In the genomic region with DNA sequence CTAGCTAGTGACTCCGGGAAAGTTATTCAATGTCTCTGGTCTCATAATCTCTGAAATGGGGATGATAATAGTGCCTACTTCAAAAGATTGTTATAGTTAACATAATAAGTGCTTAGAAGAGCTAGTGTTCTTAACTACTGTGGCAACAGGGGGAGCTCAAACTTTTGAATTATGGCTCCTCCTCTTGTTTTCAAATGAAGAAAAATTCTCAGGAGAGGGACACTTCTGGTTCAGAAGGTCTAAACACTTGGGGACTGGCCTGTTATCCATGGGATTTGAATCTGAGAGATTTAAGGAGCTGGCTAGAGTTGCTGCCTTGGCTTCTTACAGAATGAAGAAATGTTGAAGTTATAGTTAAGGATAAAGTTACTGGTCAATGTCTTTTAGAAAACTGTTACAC, we compare ENCODE assay signal across 12 cellular contexts.
DNase-seq lines count a peak whose midpoint lies in the region; ATAC-seq and TF ChIP-seq lines count a peak whose summit lies in the region.
"Had no signal": no experiment of that assay in that cellular context is flagged by ENCODE, and none has a peak within 500 bp of the region (broad histone marks: within the 10 kb centered on the region; RNA-seq: fewer than 3 reads in every experiment).

No MANE protein-coding gene starts in this region.

- H3K27ac ChIP-seq in A673 (ENCODE audit: low read depth, low read length, poor library complexity, severe bottlenecking), result peak overlapping the region; percentile 25
- H3K27ac ChIP-seq in HCT116 (ENCODE audit: low read depth, low read length), result no peak overlapping the region
- no peak overlapping the region for H3K27ac ChIP-seq in mesenchymal stem cell (ENCODE audit: low read length, poor library complexity, severe bottlenecking)
- H3K27ac ChIP-seq: C4-2B had no signal

- no peaks in the 10 kb centered on the region for H3K27me3 Mint-ChIP-seq in activated CD4-positive, alpha-beta T cell treated with anti-CD3 and anti-CD28 coated beads, Interleukin-2, amount 10 ng/mL, durations not matched to agents 7 days and 5 days

- no peak overlapping the region for H2BK12ac ChIP-seq in mesenchymal stem cell (ENCODE audit: low read length in 2 of 2)

- H3K79me1 ChIP-seq in mesenchymal stem cell (replicated peaks; ENCODE audit: low read length, poor library complexity, severe bottlenecking), result peaks cover 26% of the 10 kb centered on the region

- peaks cover 84% of the 10 kb centered on the region for H3K36me3 Mint-ChIP-seq in activated CD4-positive, alpha-beta T cell treated with anti-CD3 and anti-CD28 coated beads, Interleukin-2, amount 10 ng/mL, durations not matched to agents 7 days and 5 days (ENCODE audit: low read depth)

- no peaks in the 10 kb centered on the region for H3K9me3 Mint-ChIP-seq in activated CD4-positive, alpha-beta T cell treated with anti-CD3 and anti-CD28 coated beads, Interleukin-2, amount 10 ng/mL, durations not matched to agents 7 days and 5 days
- H3K9me3 Mint-ChIP-seq: brain, mesothelial cell of epicardium had no signal

- no peak overlapping the region for H4K8ac ChIP-seq in mesenchymal stem cell (ENCODE audit: low read length)

- BruUV-seq in A673 (replicated peaks; lab: Mats Ljungman, UMichigan) (no TSS peak), HCT116 (replicated peaks; lab: Mats Ljungman, UMichigan) (no TSS peak)

- peak; percentile 48; the same call in 1 of the 2 replicates for TF ChIP-seq CTCF in A673 (conservative IDR thresholded peaks at IDR 0.05; ENCODE audit: low read depth, low read length)
- peak in 1 of 3 experiments; percentile 26; a peak in 1 of 6 replicates for TF ChIP-seq CTCF in HCT116 (IDR thresholded peaks at IDR 0.05 in 2 of 3, conservative IDR thresholded peaks at IDR 0.05 in 1 of 3; ENCODE audit: borderline replicate concordance in 1 of 3, insufficient read depth in 1 of 3, low read depth in 2 of 3, low read length in 2 of 3)
- TF ChIP-seq CTCF in choroid plexus epithelial cell (conservative IDR thresholded peaks at IDR 0.05; ENCODE audit: low read depth, low read length), result peak; percentile 48

- RAD21 ChIA-PET in HCT116 (lab: Charles Lee; ENCODE audit: low non-redundant PET in 1 of 2, low total read pairs in 2 of 2, uncharacterized antibody in 2 of 2, unreplicated experiment in 2 of 2), result no interaction called here

- H3K4me3 Mint-ChIP-seq in activated CD4-positive, alpha-beta T cell treated with anti-CD3 and anti-CD28 coated beads, Interleukin-2, amount 10 ng/mL, durations not matched to agents 7 days and 5 days, result no peak overlapping the region
- H3K4me3 Mint-ChIP-seq: brain, mesothelial cell of epicardium had no signal

- no peak overlapping the region for H2BK15ac ChIP-seq in mesenchymal stem cell (ENCODE audit: low read depth, poor library complexity, severe bottlenecking)

- no peak overlapping the region for H3K4ac ChIP-seq in mesenchymal stem cell (ENCODE audit: low read depth in 1 of 2, low read length in 2 of 2)

- intact Hi-C loops in A673 (cut with micrococcal nuclease; ENCODE audit: unreplicated experiment) (no loop called here), HCT116 (cut with micrococcal nuclease) (no loop called here)

- TF ChIP-seq RAD21 in HCT116 (IDR thresholded peaks at IDR 0.05; ENCODE audit: low read depth), result peak; percentile 31

- H3K27me3 ChIP-seq in A673 (replicated peaks; ENCODE audit: insufficient read depth, low read depth, low read length, poor library complexity), result no peaks in the 10 kb centered on the region
- no peaks in the 10 kb centered on the region for H3K27me3 ChIP-seq in HCT116 (ENCODE audit: insufficient read depth, low read length)
- no peaks in the 10 kb centered on the region for H3K27me3 ChIP-seq in mesenchymal stem cell (ENCODE audit: control insufficient read depth in 1 of 2, insufficient read depth in 1 of 2, low read length in 2 of 2)
- H3K27me3 ChIP-seq: MG63 had no signal

- no peaks in the 10 kb centered on the region for H3K9me2 ChIP-seq in HCT116 (ENCODE audit: insufficient read depth)

- H3K36me3 ChIP-seq in A673 (ENCODE audit: insufficient read depth, low read length, poor library complexity, severe bottlenecking) (peaks cover 5% of the 10 kb centered on the region), HCT116 (ENCODE audit: control insufficient read depth in 1 of 2, insufficient read depth in 2 of 2, low read length in 2 of 2) (no peaks in the 10 kb centered on the region), mesenchymal stem cell (ENCODE audit: control insufficient read depth in 1 of 2, insufficient read depth in 2 of 2, low read depth in 1 of 2, low read length in 2 of 2) (peaks cover 16 to 79% of the 10 kb centered on the region in 2 experiments)

- no peak overlapping the region for H3K27ac Mint-ChIP-seq in activated CD4-positive, alpha-beta T cell treated with anti-CD3 and anti-CD28 coated beads, Interleukin-2, amount 10 ng/mL, durations not matched to agents 7 days and 5 days

- H2AK5ac ChIP-seq in mesenchymal stem cell (ENCODE audit: low read length, severe bottlenecking), result no peak overlapping the region

- no peak for TF ChIP-seq POLR2A in HCT116 (IDR thresholded peaks at IDR 0.05; ENCODE audit: borderline replicate concordance, extremely low read depth, insufficient read depth, insufficient read length)

- POLR2A ChIA-PET in A673 (lab: Charles Lee; ENCODE audit: low non-redundant PET) (no interaction called here), HCT116 (lab: Charles Lee) (no interaction called here)
- POLR2A ChIA-PET in activated CD4-positive, alpha-beta T cell treated with anti-CD3 and anti-CD28 coated beads, Interleukin-2, amount 10 ng/mL, durations not matched to agents 7 days and 5 days (lab: Charles Lee), result no interaction called here

- peaks cover 37% of the 10 kb centered on the region for H3K4me1 ChIP-seq in A673 (ENCODE audit: insufficient read depth, low read length, poor library complexity, severe bottlenecking)
- H3K4me1 ChIP-seq in HCT116 (ENCODE audit: control insufficient read depth in 1 of 2, insufficient read depth in 2 of 2, low read length in 2 of 2), result peaks cover 0 to 9% of the 10 kb centered on the region in 2 experiments; a peak in 2 of 4 replicates
- H3K4me1 ChIP-seq in mesenchymal stem cell (ENCODE audit: control insufficient read depth, insufficient read depth, low read depth, low read length), result peaks cover 9% of the 10 kb centered on the region

- H3K79me2 ChIP-seq in HCT116 (ENCODE audit: insufficient read depth, low read length), result no peaks in the 10 kb centered on the region

- no peaks in the 10 kb centered on the region for H4K20me1 ChIP-seq in HCT116 (ENCODE audit: insufficient read depth)

- H2AFZ ChIP-seq in HCT116 (ENCODE audit: low read depth, low read length, poor library complexity, severe bottlenecking) (no peak overlapping the region), mesenchymal stem cell (ENCODE audit: low read depth, low read length) (no peak overlapping the region)

- H3K4me3 ChIP-seq in A673 (ENCODE audit: low read depth, low read length, poor library complexity, severe bottlenecking), result no peak overlapping the region
- H3K4me3 ChIP-seq in HCT116 (replicated peaks in 1 of 2; ENCODE audit: low read depth in 1 of 2, low read length in 2 of 2), result no peak overlapping the region
- no peak overlapping the region for H3K4me3 ChIP-seq in choroid plexus epithelial cell (ENCODE audit: low read depth, low read length)
- no peak overlapping the region for H3K4me3 ChIP-seq in mesenchymal stem cell (ENCODE audit: insufficient read depth in 1 of 2, low read depth in 1 of 2, low read length in 2 of 2)
- H3K4me3 ChIP-seq: MG63 had no signal

- no peak overlapping the region for H2BK5ac ChIP-seq in mesenchymal stem cell (ENCODE audit: low read depth, low read length, poor library complexity, severe bottlenecking)

- no peak overlapping the region for H4K91ac ChIP-seq in mesenchymal stem cell (ENCODE audit: low read length)

- DNase-seq in A673 (ENCODE audit: low spot score) (peak; percentile 47), HCT116 (ENCODE audit: low read depth, low spot score) (no peak), choroid plexus epithelial cell (ENCODE audit: low read depth) (peak; percentile 72), mesenchymal stem cell (no peak), NCI-H2107 treated with DMSO at 0.1 percent for 48 hours (lab: John Stamatoyannopoulos, UW; ENCODE audit: unreplicated experiment) (no peak), left lobe of liver (ENCODE audit: low spot score) (no peak), DMS153 treated with DMSO at 0.1 percent for 48 hours (lab: John Stamatoyannopoulos, UW; ENCODE audit: unreplicated experiment) (no peak)
- DNase-seq in activated CD4-positive, alpha-beta T cell treated with anti-CD3 and anti-CD28 coated beads, Interleukin-2, amount 10 ng/mL, durations not matched to agents 7 days and 5 days, result no peak
- DNase-seq: MG63 had no signal

- CTCF ChIA-PET in A673 (lab: Charles Lee) (no interaction called here), HCT116 (lab: Charles Lee) (interaction anchor here (1.0 to 1.2 kb wide), 3 partner anchors 32 to 702 kb away, joined by 4 to 7 read pairs (median 7); no protein-coding TSS in a partner anchor)
- CTCF ChIA-PET in activated CD4-positive, alpha-beta T cell treated with anti-CD3 and anti-CD28 coated beads, Interleukin-2, amount 10 ng/mL, durations not matched to agents 7 days and 5 days (lab: Charles Lee), result interaction anchor here (1.6 kb wide), 1 partner anchor 9 kb away, joined by 7 read pairs; no protein-coding TSS in a partner anchor

- no peak overlapping the region for H3K23ac ChIP-seq in mesenchymal stem cell (ENCODE audit: low read length in 2 of 2)

- no peak overlapping the region for H2BK120ac ChIP-seq in mesenchymal stem cell (ENCODE audit: low read depth, low read length)

- H3K9me3 ChIP-seq in A673 (ENCODE audit: low read depth, low read length, poor library complexity, severe bottlenecking), result no peaks in the 10 kb centered on the region
- H3K9me3 ChIP-seq in HCT116 (ENCODE audit: control insufficient read depth in 1 of 2, insufficient read depth in 1 of 2, low read depth in 1 of 2, low read length in 2 of 2), result no peaks in the 10 kb centered on the region
- H3K9me3 ChIP-seq in mesenchymal stem cell (ENCODE audit: control insufficient read depth, low read length), result no peaks in the 10 kb centered on the region
- H3K9me3 ChIP-seq: MG63 had no signal

- H3K18ac ChIP-seq in mesenchymal stem cell (ENCODE audit: low read depth in 1 of 2, low read length in 2 of 2), result no peak overlapping the region

- ATAC-seq in HCT116 (peak; percentile 46; the same call in 1 of the 2 replicates), left lobe of liver (no peak)

- H3K4me1 Mint-ChIP-seq in activated CD4-positive, alpha-beta T cell treated with anti-CD3 and anti-CD28 coated beads, Interleukin-2, amount 10 ng/mL, durations not matched to agents 7 days and 5 days, result peaks cover 38% of the 10 kb centered on the region

- H3K4me2 ChIP-seq in HCT116 (ENCODE audit: low read length) (no peak overlapping the region), mesenchymal stem cell (ENCODE audit: low read length, poor library complexity, severe bottlenecking) (no peak overlapping the region)

- no peak overlapping the region for H3K14ac ChIP-seq in mesenchymal stem cell (ENCODE audit: low read length in 2 of 2)

- 100% methylated on average over 1 of the region's 1 CpG for WGBS in mesenchymal stem cell

- H3K9ac ChIP-seq in HCT116 (ENCODE audit: low read length) (no peak overlapping the region), mesenchymal stem cell (ENCODE audit: low read length) (peak overlapping the region; percentile 85)

Comparison
In these comparisons a context has a peak if more than half of its experiments do, and no peak if none do; other contexts are left out.
1. DNase-seq: peak in A673 (single experiment) and choroid plexus epithelial cell (single experiment); none in HCT116 (single experiment), mesenchymal stem cell (single experiment), NCI-H2107 treated with DMSO at 0.1 percent for 48 hours (single experiment), activated CD4-positive, alpha-beta T cell treated with anti-CD3 and anti-CD28 coated beads, Interleukin-2, amount 10 ng/mL, durations not matched to agents 7 days and 5 days (single experiment), left lobe of liver (single experiment) and DMS153 treated with DMSO at 0.1 percent for 48 hours (single experiment).